In the genomic region with DNA sequence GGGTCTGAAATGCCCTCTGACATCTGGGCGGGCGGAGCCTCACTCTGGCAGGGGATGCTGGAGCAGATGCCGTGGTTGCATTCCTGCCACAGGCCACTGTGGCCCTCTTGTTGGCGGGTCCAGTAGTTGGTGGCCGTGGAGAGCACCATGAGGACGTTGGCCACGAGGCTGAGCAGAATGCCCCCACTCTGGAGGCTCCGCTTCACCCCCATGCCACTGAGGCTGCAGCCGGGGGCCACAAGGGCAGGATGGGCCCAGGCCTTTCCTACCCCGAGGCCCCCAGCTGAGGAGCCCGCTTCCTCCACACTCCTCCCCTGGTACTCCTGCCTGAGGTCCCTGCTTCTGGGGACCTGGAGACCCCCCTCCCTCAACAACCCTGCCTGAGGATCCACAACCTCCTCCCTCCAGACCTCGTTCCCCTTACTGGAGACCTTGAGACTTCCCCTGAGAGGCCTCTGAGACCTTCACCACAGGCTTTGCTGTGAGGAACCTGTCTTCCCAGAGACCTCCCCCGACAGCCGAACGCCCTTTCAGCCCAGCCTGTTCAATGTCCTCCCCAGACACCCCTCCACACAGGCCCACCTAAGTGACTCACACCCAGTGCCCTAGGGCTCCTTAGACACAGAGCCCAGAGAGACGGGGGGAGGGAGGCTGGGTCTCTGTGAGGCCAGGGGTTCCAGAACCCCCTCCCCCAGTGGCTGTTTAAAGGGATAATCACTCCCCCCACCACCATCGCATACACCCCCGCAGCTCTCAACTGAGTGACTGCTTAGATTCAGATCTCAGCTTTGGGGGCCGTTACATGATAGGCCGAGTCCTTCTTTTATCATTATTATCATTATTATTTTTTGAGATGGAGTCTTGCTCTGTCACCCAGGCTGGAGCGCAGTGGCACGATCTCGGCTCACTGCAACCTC, we compare ENCODE assay signal across 1 cellular context.
TF ChIP-seq lines count a peak whose summit lies in the region.

A gene with protein sequence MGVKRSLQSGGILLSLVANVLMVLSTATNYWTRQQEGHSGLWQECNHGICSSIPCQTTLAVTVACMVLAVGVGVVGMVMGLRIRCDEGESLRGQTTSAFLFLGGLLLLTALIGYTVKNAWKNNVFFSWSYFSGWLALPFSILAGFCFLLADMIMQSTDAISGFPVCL (minus strand): TSS at position 638 of the 917 bp plus-strand sequence. CDS start 426 bp downstream, at position 212.

TF ChIP-seq in HepG2, 621 proteins besides CTCF, POLR2A, EP300 and RAD21 (continued from another document):
- TF ChIP-seq AKAP8 (CRISPR knock-in tag; IDR thresholded peaks at IDR 0.05), result no peak
- TF ChIP-seq, protein P1, sequence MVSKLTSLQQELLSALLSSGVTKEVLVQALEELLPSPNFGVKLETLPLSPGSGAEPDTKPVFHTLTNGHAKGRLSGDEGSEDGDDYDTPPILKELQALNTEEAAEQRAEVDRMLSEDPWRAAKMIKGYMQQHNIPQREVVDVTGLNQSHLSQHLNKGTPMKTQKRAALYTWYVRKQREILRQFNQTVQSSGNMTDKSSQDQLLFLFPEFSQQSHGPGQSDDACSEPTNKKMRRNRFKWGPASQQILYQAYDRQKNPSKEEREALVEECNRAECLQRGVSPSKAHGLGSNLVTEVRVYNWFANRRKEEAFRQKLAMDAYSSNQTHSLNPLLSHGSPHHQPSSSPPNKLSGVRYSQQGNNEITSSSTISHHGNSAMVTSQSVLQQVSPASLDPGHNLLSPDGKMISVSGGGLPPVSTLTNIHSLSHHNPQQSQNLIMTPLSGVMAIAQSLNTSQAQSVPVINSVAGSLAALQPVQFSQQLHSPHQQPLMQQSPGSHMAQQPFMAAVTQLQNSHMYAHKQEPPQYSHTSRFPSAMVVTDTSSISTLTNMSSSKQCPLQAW (CRISPR knock-in tag; IDR thresholded peaks at IDR 0.05), result no peak
